ENCODE assay signal across 21 cellular contexts in genomic region chr1:181801617-181802016, GRCh38.
DNase-seq lines count a peak whose midpoint lies in the region; ATAC-seq, FAIRE-seq and TF ChIP-seq lines count a peak whose summit lies in the region.
"Had no signal": no experiment of that assay in that cellular context is flagged by ENCODE, and none has a peak within 500 bp of the region (broad histone marks: within the 10 kb centered on the region; RNA-seq: fewer than 3 reads in every experiment).

No MANE protein-coding gene starts in this region.

- no peak overlapping the region for H4K91ac ChIP-seq in neuronal stem cell (ENCODE audit: low read depth, low read length, poor library complexity)

- H2BK15ac ChIP-seq in neuronal stem cell (ENCODE audit: low read length) = no peak overlapping the region

- intact Hi-C loops in GM12878 (cut with micrococcal nuclease; ENCODE audit: unreplicated experiment) = loop anchor here (5.0 kb wide), 1 partner anchor 136 kb away; no protein-coding TSS in a partner anchor

- TF ChIP-seq POLR2A in GM12891 (IDR thresholded peaks at IDR 0.05; ENCODE audit: low read depth, low read length) = peak; percentile 27; the same call in 1 of the 2 replicates
- no peak for TF ChIP-seq POLR2A in GM12878 (IDR thresholded peaks at IDR 0.05; ENCODE audit: low read depth, low read length)

- no peak overlapping the region for H2AK5ac ChIP-seq in neuronal stem cell (ENCODE audit: low read depth, low read length)

- no peaks in the 10 kb centered on the region for H4K20me1 ChIP-seq in GM12878 (ENCODE audit: control insufficient read depth, insufficient read depth)

- no peak for DNase-seq in GM12891 (ENCODE audit: insufficient read length, low spot score)
- peak; percentile 3 for DNase-seq in GM13976 (ENCODE audit: low spot score)
- no peak for DNase-seq in GM12878 (ENCODE audit: low read depth, low spot score)
- DNase-seq in stimulated activated naive CD8-positive, alpha-beta T cell treated with anti-CD3 and anti-CD28 coated beads, Interleukin-15, Interleukin-2, amounts not matched to agents 100 U/mL and 50 U/mL, for 24 hours = no peak
- no peak for DNase-seq in mucosa of gallbladder (ENCODE audit: low spot score)
- DNase-seq in middle frontal gyrus (ENCODE audit: extremely low spot score, low spot score) = no peak
- DNase-seq in neuronal stem cell (ENCODE audit: low spot score) = no peak
- DNase-seq: ACHN; CD4-positive, alpha-beta memory T cell; DMS153; DMS79; GDM1; GOT3; H7; HFFc6; IMR-90 had no signal

- no peaks in the 10 kb centered on the region for H3K9me3 ChIP-seq in GM12878 (replicated peaks; ENCODE audit: control insufficient read depth, insufficient read depth, low read length)
- H3K9me3 ChIP-seq in neuronal stem cell (replicated peaks in 1 of 2; ENCODE audit: control insufficient read depth in 2 of 2, insufficient read depth in 1 of 2, low read depth in 1 of 2, low read length in 2 of 2) = no peaks in the 10 kb centered on the region

- in situ Hi-C loops in GM13976 (cut with MboI; ENCODE audit: low sequenced_read_pairs, unreplicated experiment) = no loop called here
- in situ Hi-C loops in GM12878 (cut with MboI) = no loop called here

- H2AFZ ChIP-seq in GM12878 (ENCODE audit: control insufficient read depth, low read depth, low read length) = no peak overlapping the region
- no peak overlapping the region for H2AFZ ChIP-seq in neuronal stem cell (ENCODE audit: low read length)

- no peak for ATAC-seq in GM12878
- peak; percentile 57 for ATAC-seq in stimulated activated naive CD8-positive, alpha-beta T cell treated with anti-CD3 and anti-CD28 coated beads, Interleukin-15, Interleukin-2, amounts not matched to agents 100 U/mL and 50 U/mL, for 24 hours
- ATAC-seq: HCT116, K562 had no signal

- no peaks in the 10 kb centered on the region for H3K79me1 ChIP-seq in neuronal stem cell (ENCODE audit: low read depth, low read length)

- FAIRE-seq in GM12891 (lab: Jason Lieb, UNC) (no peak), GM12878 (lab: Jason Lieb, UNC) (no peak)
- FAIRE-seq: A204.1, HTR-8/SVneo, K562 had no signal

- H3K4me2 ChIP-seq in GM12878 (ENCODE audit: control insufficient read depth, insufficient read depth) (no peak overlapping the region), neuronal stem cell (ENCODE audit: insufficient read depth, low read length, poor library complexity, severe bottlenecking) (no peak overlapping the region)

- no peaks in the 10 kb centered on the region for H3K4me1 ChIP-seq in GM12878 (ENCODE audit: control insufficient read depth, insufficient read depth, low read length)
- H3K4me1 ChIP-seq in neuronal stem cell (ENCODE audit: control insufficient read depth in 2 of 2, insufficient read depth in 1 of 2, low read depth in 1 of 2, low read length in 2 of 2) = peaks cover 0 to 4% of the 10 kb centered on the region in 2 donors

- H3K4me3 ChIP-seq in GM12878 = no peak overlapping the region
- no peak overlapping the region for H3K4me3 ChIP-seq in neuronal stem cell (ENCODE audit: low read length in 2 of 2)
- H3K4me3 ChIP-seq: K562 had no signal

- TF ChIP-seq EP300 in GM12878 (IDR thresholded peaks at IDR 0.05; ENCODE audit: borderline replicate concordance in 1 of 2, control insufficient read depth in 1 of 2, low read depth in 2 of 2, low read length in 2 of 2) = no peak

- 0% methylated on average over 1 of the region's 1 CpG for WGBS in GM12878 (ENCODE audit: insufficient coverage, insufficient replicate concordance, low lambda C conversion rate, missing lambda C conversion rate)
- no CpG with 5 or more reads among the region's 1 CpG for WGBS in neuronal stem cell (ENCODE audit: extremely low coverage in 2 of 2, insufficient read length in 2 of 2, insufficient replicate concordance in 1 of 2), 2 donors

- H3K18ac ChIP-seq in neuronal stem cell (ENCODE audit: low read length) = no peak overlapping the region

- CTCF ChIA-PET in GM12878 (lab: Yijun Ruan, JAX) = no interaction called here

- H2BK5ac ChIP-seq in neuronal stem cell (ENCODE audit: low read length) = no peak overlapping the region

- no peak overlapping the region for H2BK120ac ChIP-seq in neuronal stem cell (ENCODE audit: low read depth, low read length)

- no peak overlapping the region for H3K14ac ChIP-seq in neuronal stem cell (ENCODE audit: low read length)

- H3K23ac ChIP-seq in neuronal stem cell (ENCODE audit: low read depth, low read length, poor library complexity) = no peak overlapping the region

- no peaks in the 10 kb centered on the region for H3K36me3 ChIP-seq in GM12878 (ENCODE audit: control insufficient read depth in 2 of 2, insufficient read depth in 2 of 2, low read length in 1 of 2)
- no peaks in the 10 kb centered on the region for H3K36me3 ChIP-seq in neuronal stem cell (replicated peaks in 1 of 2; ENCODE audit: control insufficient read depth in 2 of 2, insufficient read depth in 2 of 2, low read length in 2 of 2)

- no peaks in the 10 kb centered on the region for H3K79me2 ChIP-seq in GM12878 (ENCODE audit: control insufficient read depth, insufficient read depth, low read length)

- no peak overlapping the region for H3K9ac ChIP-seq in GM12878 (ENCODE audit: control insufficient read depth, insufficient read depth, low read length)
- H3K9ac ChIP-seq in neuronal stem cell (ENCODE audit: low read depth, low read length, poor library complexity) = no peak overlapping the region

- no peak overlapping the region for H3K27ac ChIP-seq in GM12878 (ENCODE audit: control insufficient read depth, insufficient read depth)
- H3K27ac ChIP-seq in neuronal stem cell (replicated peaks; ENCODE audit: low read length) = no peak overlapping the region
- H3K27ac ChIP-seq: C4-2B had no signal

- H2BK12ac ChIP-seq in neuronal stem cell (ENCODE audit: low read length) = no peak overlapping the region

- H3K4ac ChIP-seq in neuronal stem cell (ENCODE audit: low read length) = no peak overlapping the region

- no peak for TF ChIP-seq CTCF in GM13976 (IDR thresholded peaks at IDR 0.05; ENCODE audit: borderline replicate concordance, control extremely low read depth, extremely low read depth, insufficient read depth, missing control alignments)
- TF ChIP-seq CTCF in GM12878 (IDR thresholded peaks at IDR 0.05 in 2 of 3, conservative IDR thresholded peaks at IDR 0.05 in 1 of 3; ENCODE audit: control insufficient read depth in 2 of 3, extremely low read depth in 1 of 3, insufficient read depth in 1 of 3, low read depth in 3 of 3, low read length in 3 of 3) = no peak

- RAD21 ChIA-PET in GM12878 (lab: Charles Lee; ENCODE audit: unreplicated experiment) = no interaction called here

- H3K27me3 ChIP-seq in GM12878 (replicated peaks in 1 of 2; ENCODE audit: control insufficient read depth in 2 of 2, insufficient read depth in 2 of 2, low read length in 1 of 2) (no peaks in the 10 kb centered on the region; a peak in 1 of 4 replicates), neuronal stem cell (ENCODE audit: control insufficient read depth in 3 of 3, insufficient read depth in 3 of 3, low read depth in 1 of 3, low read length in 3 of 3) (no peaks in the 10 kb centered on the region)

- SMC1A ChIA-PET in GM12878 (lab: Charles Lee; ENCODE audit: uncharacterized antibody, unreplicated experiment) = no interaction called here

- BruUV-seq in GM12878 (replicated peaks; lab: Mats Ljungman, UMichigan) = no TSS peak

- POLR2A ChIA-PET in GM12878 (lab: Charles Lee) = no interaction called here

- TF ChIP-seq RAD21 in GM12878 (IDR thresholded peaks at IDR 0.05; ENCODE audit: insufficient read depth, low read depth, low read length) = no peak

- H4K8ac ChIP-seq in neuronal stem cell (ENCODE audit: low read depth, low read length) = no peak overlapping the region

TF ChIP-seq in GM12891, 5 proteins besides CTCF, POLR2A, EP300 and RAD21:
- TF ChIP-seq POLR2AphosphoS5 (IDR thresholded peaks at IDR 0.05; ENCODE audit: low read depth, low read length) (no peak), PAX5 (IDR thresholded peaks at IDR 0.05; ENCODE audit: insufficient read depth, low read length, severe bottlenecking) (no peak), POU2F2 (IDR thresholded peaks at IDR 0.05; ENCODE audit: low read depth, low read length) (no peak), TAF1 (IDR thresholded peaks at IDR 0.05; ENCODE audit: low read depth, low read length) (no peak), SPI1 (IDR thresholded peaks at IDR 0.05; ENCODE audit: low read depth, low read length) (no peak)

TF ChIP-seq in GM12878, 131 proteins besides CTCF, POLR2A, EP300 and RAD21:
- no peak for TF ChIP-seq HCFC1 (IDR thresholded peaks at IDR 0.05; ENCODE audit: low read length)
- no peak for TF ChIP-seq TCF12 (IDR thresholded peaks at IDR 0.05; ENCODE audit: low read depth, low read length)
- TF ChIP-seq JUNB (IDR thresholded peaks at IDR 0.05) = 0 out of 2 replicates have a peak, but pooled peaks have one; percentile 28
- TF ChIP-seq HSF1 (IDR thresholded peaks at IDR 0.05; ENCODE audit: low read depth, low read length) = no peak
- TF ChIP-seq RUNX3 (IDR thresholded peaks at IDR 0.05; ENCODE audit: low read length) = peak; percentile 58
- TF ChIP-seq ZNF24 (IDR thresholded peaks at IDR 0.05) = no peak
- TF ChIP-seq EGR1 (IDR thresholded peaks at IDR 0.05; ENCODE audit: borderline replicate concordance in 1 of 2, low read depth in 2 of 2, low read length in 2 of 2) = no peak
